Comparison of ENCODE assay signal across 8 cellular contexts in genomic region chr9:133992780-133993634, GRCh38. TPM values are rescaled to one million over a fixed set of nuclear protein-coding genes. Genes with fewer than 3 reads are reported as not detected.
DNase-seq lines count a peak whose midpoint lies in the region; ATAC-seq, FAIRE-seq and TF ChIP-seq lines count a peak whose summit lies in the region.

No MANE protein-coding gene starts in this region.

- peak overlapping the region; percentile 96 for H4K8ac ChIP-seq in trophoblast cell (ENCODE audit: low read depth, low read length)

- no peaks in the 10 kb centered on the region for H3K9me3 Mint-ChIP-seq in activated naive CD4-positive, alpha-beta T cell treated with anti-CD3 and anti-CD28 coated beads, Interleukin-2, amount 10 ng/mL, durations not matched to agents 7 days and 5 days

- peak; percentile 88 to 91 for ATAC-seq in upper lobe of left lung (ENCODE audit: low FRiP score in 2 of 2)

- H3K4me2 ChIP-seq in DOHH2 (ENCODE audit: low read length): peak overlapping the region; percentile 90
- peak overlapping the region; percentile 85 for H3K4me2 ChIP-seq in MM.1S (ENCODE audit: low read depth, low read length)
- H3K4me2 ChIP-seq in trophoblast cell (ENCODE audit: low read length): peak overlapping the region; percentile 66

- H3K9me2 ChIP-seq in DOHH2 (replicated peaks; ENCODE audit: control insufficient read depth, low read length) (no peaks in the 10 kb centered on the region), MM.1S (replicated peaks; ENCODE audit: insufficient read depth, low read length) (no peaks in the 10 kb centered on the region)

- peak overlapping the region; percentile 72 for H3K27ac Mint-ChIP-seq in activated naive CD4-positive, alpha-beta T cell treated with anti-CD3 and anti-CD28 coated beads, Interleukin-2, amount 10 ng/mL, durations not matched to agents 7 days and 5 days

- peaks cover 33% of the 10 kb centered on the region for H3K79me1 ChIP-seq in trophoblast cell (ENCODE audit: low read length)

- peak; percentile 93 for DNase-seq in H54 (ENCODE audit: insufficient read length, low spot score)
- DNase-seq in MM.1S: peak; percentile 57
- peak; percentile 73 for DNase-seq in SK-N-DZ (ENCODE audit: low spot score)
- peak; percentile 81 for DNase-seq in activated naive CD4-positive, alpha-beta T cell treated with anti-CD3 and anti-CD28 coated beads, Interleukin-2, amount 10 ng/mL, durations not matched to agents 7 days and 5 days
- DNase-seq in glomerular visceral epithelial cell (ENCODE audit: extremely low spot score): peak; percentile 92
- peak; percentile 72 to 81 for DNase-seq in trophoblast cell
- DNase-seq in upper lobe of left lung: peak; percentile 84 to 96

- no peaks in the 10 kb centered on the region for H3K9me3 ChIP-seq in DOHH2 (ENCODE audit: control insufficient read depth, insufficient read depth, low read length)
- no peaks in the 10 kb centered on the region for H3K9me3 ChIP-seq in MM.1S (replicated peaks; ENCODE audit: insufficient read depth, low read length)
- H3K9me3 ChIP-seq in trophoblast cell (ENCODE audit: insufficient read depth, low read depth, low read length): no peaks in the 10 kb centered on the region
- H3K9me3 ChIP-seq in upper lobe of left lung: no peaks in the 10 kb centered on the region

- H3K4ac ChIP-seq in trophoblast cell (ENCODE audit: low read depth, low read length): peak overlapping the region; percentile 60

- no peaks in the 10 kb centered on the region for H3K36me3 Mint-ChIP-seq in activated naive CD4-positive, alpha-beta T cell treated with anti-CD3 and anti-CD28 coated beads, Interleukin-2, amount 10 ng/mL, durations not matched to agents 7 days and 5 days

- peak overlapping the region; percentile 69 for H3K4me3 Mint-ChIP-seq in activated naive CD4-positive, alpha-beta T cell treated with anti-CD3 and anti-CD28 coated beads, Interleukin-2, amount 10 ng/mL, durations not matched to agents 7 days and 5 days

- CTCF ChIA-PET in activated naive CD4-positive, alpha-beta T cell treated with anti-CD3 and anti-CD28 coated beads, Interleukin-2, amount 10 ng/mL, durations not matched to agents 7 days and 5 days (lab: Charles Lee): interaction anchor here (0.7 to 4.1 kb wide), 13 partner anchors 9 to 266 kb away, joined by 3 to 107 read pairs (median 4); partner anchors contain the start of gene BRD3OS

- H3K18ac ChIP-seq in trophoblast cell (ENCODE audit: low read length): peak overlapping the region; percentile 73

- 0 out of 2 replicates have a peak, but pooled peaks cover 3% of the 10 kb centered on the region for H3F3A ChIP-seq in DOHH2 (ENCODE audit: control insufficient read depth, insufficient read depth)
- H3F3A ChIP-seq in MM.1S (ENCODE audit: insufficient read depth, low read length): no peaks in the 10 kb centered on the region

- peaks cover 56% of the 10 kb centered on the region for H3K27me3 Mint-ChIP-seq in activated naive CD4-positive, alpha-beta T cell treated with anti-CD3 and anti-CD28 coated beads, Interleukin-2, amount 10 ng/mL, durations not matched to agents 7 days and 5 days

- H3K4me3 ChIP-seq in DOHH2 (ENCODE audit: low read length) (peak overlapping the region; percentile 94), MM.1S (ENCODE audit: low read length) (peak overlapping the region; percentile 72), trophoblast cell (ENCODE audit: low read depth, low read length) (peak overlapping the region; percentile 99), upper lobe of left lung (peak overlapping the region; percentile 62 to 96 (median 86))

- H3K79me2 ChIP-seq in DOHH2 (ENCODE audit: control insufficient read depth, low read length) (peaks cover 42% of the 10 kb centered on the region), MM.1S (ENCODE audit: low read length) (no peaks in the 10 kb centered on the region), trophoblast cell (ENCODE audit: control insufficient read depth, insufficient read depth, low read length, poor library complexity) (peaks cover 43% of the 10 kb centered on the region)

- TF ChIP-seq EP300 in upper lobe of left lung (IDR thresholded peaks at IDR 0.05): no peak

- H3K9ac ChIP-seq in MM.1S (ENCODE audit: low read length): peak overlapping the region; percentile 33; the same call in 1 of the 2 replicates
- H3K9ac ChIP-seq in trophoblast cell (ENCODE audit: low read length): peak overlapping the region; percentile 75

- WGBS in trophoblast cell (ENCODE audit: extremely low coverage, insufficient coverage, insufficient read length): no CpG with 5 or more reads among the region's 74 CpGs
- WGBS in upper lobe of left lung, 2 donors: 0% methylated on average over 14 of the region's 74 CpGs; no CpG with 5 or more reads in 1 of the 2 donors

- peak overlapping the region; percentile 68 for H2AFZ ChIP-seq in MM.1S (ENCODE audit: low read length)
- peak overlapping the region; percentile 93 for H2AFZ ChIP-seq in trophoblast cell (ENCODE audit: insufficient read depth, low read length, poor library complexity)

- peak; percentile 77 for TF ChIP-seq CTCF in DOHH2 (IDR thresholded peaks at IDR 0.05; ENCODE audit: low read depth, low read length, poor library complexity, severe bottlenecking)
- TF ChIP-seq CTCF in MM.1S (IDR thresholded peaks at IDR 0.05; ENCODE audit: low read length): peak; percentile 33
- peak in 5 of 6 experiments; percentile 13 to 55 (median 44) for TF ChIP-seq CTCF in upper lobe of left lung (IDR thresholded peaks at IDR 0.05)

- peaks cover 8% of the 10 kb centered on the region; the same call in 1 of the 2 replicates for H4K20me1 ChIP-seq in DOHH2 (ENCODE audit: control insufficient read depth, insufficient read depth, low read depth, low read length)
- no peaks in the 10 kb centered on the region for H4K20me1 ChIP-seq in MM.1S (ENCODE audit: insufficient read depth, low read length)

- H3K23ac ChIP-seq in trophoblast cell (ENCODE audit: low read length): no peak overlapping the region

- peak overlapping the region; percentile 95 for H4K12ac ChIP-seq in trophoblast cell (ENCODE audit: low read depth, low read length)

- H3K4me1 ChIP-seq in DOHH2 (ENCODE audit: control insufficient read depth, low read length) (peaks cover 36% of the 10 kb centered on the region), MM.1S (ENCODE audit: low read length) (peaks cover 3% of the 10 kb centered on the region; the same call in 1 of the 2 replicates), trophoblast cell (ENCODE audit: control insufficient read depth in 1 of 2, insufficient read depth in 2 of 2, low read length in 2 of 2) (peaks cover 15 to 23% of the 10 kb centered on the region in 2 experiments), upper lobe of left lung (peaks cover 24 to 43% (median 32%) of the 10 kb centered on the region in 4 donors)

- peak overlapping the region; percentile 99 for H4K91ac ChIP-seq in trophoblast cell (ENCODE audit: low read depth, low read length)

- TF ChIP-seq POLR2A in H54 (IDR thresholded peaks at IDR 0.05; ENCODE audit: low read depth, low read length) (peak; percentile 78), upper lobe of left lung (IDR thresholded peaks at IDR 0.05) (peak in 3 of 4 donors; percentile 33 to 71 (median 34))

- H2BK5ac ChIP-seq in trophoblast cell (ENCODE audit: low read depth, low read length, poor library complexity): peak overlapping the region; percentile 83

- H3K27me3 ChIP-seq in DOHH2 (ENCODE audit: control insufficient read depth, low read length): no peaks in the 10 kb centered on the region
- peaks cover 41% of the 10 kb centered on the region for H3K27me3 ChIP-seq in MM.1S (replicated peaks; ENCODE audit: insufficient read depth, low read length)
- no peaks in the 10 kb centered on the region for H3K27me3 ChIP-seq in trophoblast cell (ENCODE audit: insufficient read depth, low read length)
- H3K27me3 ChIP-seq in upper lobe of left lung: no peaks in the 10 kb centered on the region

- H2BK12ac ChIP-seq in trophoblast cell (ENCODE audit: low read length): peak overlapping the region; percentile 76

- peak overlapping the region; percentile 73 for H2AK5ac ChIP-seq in trophoblast cell (ENCODE audit: low read length)

- peak overlapping the region; percentile 99 for H3K14ac ChIP-seq in trophoblast cell (ENCODE audit: low read length)

- H3K27ac ChIP-seq in DOHH2 (ENCODE audit: low read depth, low read length): peak overlapping the region; percentile 49
- H3K27ac ChIP-seq in MM.1S (ENCODE audit: low read length): no peak overlapping the region
- peak overlapping the region; percentile 73 for H3K27ac ChIP-seq in trophoblast cell (ENCODE audit: low read depth, low read length)
- peak overlapping the region; percentile 91 to 95 (median 93) for H3K27ac ChIP-seq in upper lobe of left lung

- peak overlapping the region; percentile 98 for H2BK120ac ChIP-seq in trophoblast cell (ENCODE audit: insufficient read depth, low read length, poor library complexity)

- H3K4me1 Mint-ChIP-seq in activated naive CD4-positive, alpha-beta T cell treated with anti-CD3 and anti-CD28 coated beads, Interleukin-2, amount 10 ng/mL, durations not matched to agents 7 days and 5 days: peaks cover 2% of the 10 kb centered on the region

- H3K36me3 ChIP-seq in DOHH2 (ENCODE audit: control insufficient read depth, low read length): no peaks in the 10 kb centered on the region
- H3K36me3 ChIP-seq in MM.1S (replicated peaks; ENCODE audit: insufficient read depth, low read length): no peaks in the 10 kb centered on the region
- peaks cover 8 to 9% of the 10 kb centered on the region in 2 experiments for H3K36me3 ChIP-seq in trophoblast cell (ENCODE audit: control insufficient read depth in 1 of 2, insufficient read depth in 2 of 2, low read length in 2 of 2)
- H3K36me3 ChIP-seq in upper lobe of left lung: no peaks in the 10 kb centered on the region

- FAIRE-seq in H54 (lab: Jason Lieb, UNC): peak; percentile 92

RNA-seq across cellular contexts. Expression of gene VAV2, which starts 0.9 kb away (rescaled TPM):
- 17.8 and 20.2 TPM in 2 replicates for polyA plus RNA-seq in SK-N-DZ (2014; cell fraction: cytosol; rRNA removed)
- polyA plus RNA-seq in SK-N-DZ (2014; cell fraction: nucleus; rRNA removed): 36.3 and 41.4 TPM in 2 replicates
- 54.6 and 55.9 TPM in 2 replicates for polyA plus RNA-seq in trophoblast cell (2013)
- 10 to 100 TPM; 12.0 to 38.8 (median 22.0) TPM for total RNA-seq in upper lobe of left lung

RNA-seq across cellular contexts. Expression of gene BRD3OS, which starts 32.3 kb away (rescaled TPM):
- 14.3 and 16.5 TPM in 2 replicates for polyA plus RNA-seq in SK-N-DZ (2014; cell fraction: cytosol; rRNA removed)
- polyA plus RNA-seq in SK-N-DZ (2014; cell fraction: nucleus; rRNA removed): 8.1 and 14.4 TPM in 2 replicates
- polyA plus RNA-seq in trophoblast cell (2013): 7.4 and 8.4 TPM in 2 replicates
- total RNA-seq in upper lobe of left lung: 10 to 100 TPM in 4 of 6 donors, 1 to 10 TPM in 2; 7.0 to 17.8 (median 11.6) TPM
